ENCODE assay signal across 8 cellular contexts in the genomic region with DNA sequence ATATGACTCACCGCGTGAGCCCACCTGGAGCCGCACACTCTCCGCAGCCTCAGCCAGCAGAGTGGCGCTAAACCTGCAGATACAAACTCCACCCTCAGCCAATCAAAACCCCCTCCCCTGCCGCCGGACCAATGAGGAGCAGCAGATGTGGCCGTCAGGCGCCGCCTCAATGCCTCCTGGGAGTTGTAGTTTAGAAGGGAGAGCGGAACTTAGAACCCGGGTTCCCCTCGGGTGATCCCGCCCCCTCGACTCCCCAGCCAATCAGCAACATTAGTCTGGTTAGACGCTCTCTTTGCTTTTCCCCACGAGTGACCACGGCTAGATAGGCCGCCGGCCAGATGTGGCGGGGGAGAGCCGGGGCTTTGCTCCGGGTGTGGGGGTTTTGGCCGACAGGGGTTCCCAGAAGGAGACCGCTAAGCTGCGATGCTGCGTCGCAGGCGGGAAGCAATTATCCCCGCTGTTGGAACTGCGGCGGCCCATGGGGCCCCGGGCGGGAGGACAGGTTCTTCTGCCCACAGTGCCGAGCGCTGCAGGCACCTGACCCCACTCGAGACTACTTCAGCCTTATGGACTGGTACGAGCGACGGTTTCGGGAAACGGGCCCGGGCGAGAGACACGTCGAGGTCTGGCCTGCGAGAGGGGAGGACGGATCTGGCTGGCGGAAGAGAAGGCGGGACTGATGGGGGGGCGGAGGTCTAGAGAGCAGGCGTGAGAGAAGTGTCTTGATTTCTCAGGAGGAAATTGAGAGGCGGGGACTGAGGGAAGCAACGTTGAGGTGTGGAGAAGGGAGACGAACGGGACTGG. TPM values are rescaled to one million over a fixed set of nuclear protein-coding genes. Genes with fewer than 3 reads are reported as not detected.
DNase-seq lines count a peak whose midpoint lies in the region; TF ChIP-seq lines count a peak whose summit lies in the region.

A gene (minus strand): TSS at position 63 of the 804 bp plus-strand sequence. CDS start 7,099 bp downstream, outside the sequence.
A gene with protein sequence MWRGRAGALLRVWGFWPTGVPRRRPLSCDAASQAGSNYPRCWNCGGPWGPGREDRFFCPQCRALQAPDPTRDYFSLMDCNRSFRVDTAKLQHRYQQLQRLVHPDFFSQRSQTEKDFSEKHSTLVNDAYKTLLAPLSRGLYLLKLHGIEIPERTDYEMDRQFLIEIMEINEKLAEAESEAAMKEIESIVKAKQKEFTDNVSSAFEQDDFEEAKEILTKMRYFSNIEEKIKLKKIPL (plus strand): TSS at position 282 of the 804 bp plus-strand sequence. CDS start 57 bp downstream, at position 339.

- intact Hi-C loops in stomach (cut with DNase I; ENCODE audit: low total_unique reads): no loop called here

- H3K9me3 ChIP-seq in HAP-1 (no peaks in the 10 kb centered on the region), MM.1S (replicated peaks; ENCODE audit: insufficient read depth, low read length) (no peaks in the 10 kb centered on the region), neural cell (ENCODE audit: low read length) (no peaks in the 10 kb centered on the region), stomach (no peaks in the 10 kb centered on the region)

- TF ChIP-seq RAD21 in neural cell (conservative IDR thresholded peaks at IDR 0.05): peak; percentile 57

- H4K20me1 ChIP-seq in MM.1S (ENCODE audit: insufficient read depth, low read length) (no peaks in the 10 kb centered on the region), neural cell (ENCODE audit: insufficient read depth) (no peaks in the 10 kb centered on the region)

- DNase-seq in G401 (ENCODE audit: low spot score): peak; percentile 100
- peak; percentile 99 for DNase-seq in HAP-1 (ENCODE audit: low spot score in 2 of 2)
- DNase-seq in MM.1S: peak; percentile 99
- DNase-seq in SIG-M5 (lab: John Stamatoyannopoulos, UW): peak; percentile 97
- peak; percentile 97 for DNase-seq in activated gamma-delta T cell treated with anti-CD3 and anti-CD28 coated beads, Interleukin-2, amount 50 U/mL, for 16 hours (ENCODE audit: low read depth)
- DNase-seq in fibroblast of villous mesenchyme (ENCODE audit: low read depth): peak; percentile 99
- DNase-seq in stomach: peak; percentile 98

- H3K4me1 ChIP-seq in HAP-1 (peaks cover 9% of the 10 kb centered on the region), MM.1S (ENCODE audit: low read length) (peaks cover 10% of the 10 kb centered on the region; the same call in 1 of the 2 replicates), stomach (peaks cover 5 to 38% (median 27%) of the 10 kb centered on the region in 4 donors)

- TF ChIP-seq CTCF in MM.1S (IDR thresholded peaks at IDR 0.05; ENCODE audit: low read length): no peak
- no peak for TF ChIP-seq CTCF in fibroblast of villous mesenchyme (IDR thresholded peaks at IDR 0.05; ENCODE audit: insufficient read depth, low read depth, low read length)
- peak; percentile 41 for TF ChIP-seq CTCF in neural cell (IDR thresholded peaks at IDR 0.05; ENCODE audit: poor library complexity, severe bottlenecking)
- no peak for TF ChIP-seq CTCF in stomach (IDR thresholded peaks at IDR 0.05)

- H3K79me2 ChIP-seq in MM.1S (ENCODE audit: low read length) (peaks cover 66% of the 10 kb centered on the region), neural cell (replicated peaks; ENCODE audit: insufficient read depth, low read length) (no peaks in the 10 kb centered on the region)

- H3K9ac ChIP-seq in MM.1S (ENCODE audit: low read length): peak within 1 kb of the TSS; percentile 93
- H3K9ac ChIP-seq in neural cell (ENCODE audit: low read length): peak within 1 kb of the TSS; percentile 82

- peak; percentile 48 for TF ChIP-seq EP300 in neural cell (conservative IDR thresholded peaks at IDR 0.05; ENCODE audit: poor library complexity, severe bottlenecking)
- no peak for TF ChIP-seq EP300 in stomach (IDR thresholded peaks at IDR 0.05)

- in situ Hi-C loops in G401 (cut with HindIII; ENCODE audit: low sequenced_read_pairs): no loop called here
- in situ Hi-C loops in HAP-1 (cut with MboI; ENCODE audit: low sequenced_read_pairs): no loop called here

- peak in 2 of 4 donors; percentile 70 to 76 for TF ChIP-seq POLR2A in stomach (IDR thresholded peaks at IDR 0.05)

- H3K4me2 ChIP-seq in MM.1S (ENCODE audit: low read depth, low read length) (peak within 1 kb of the TSS; percentile 91), neural cell (ENCODE audit: low read length) (peak within 1 kb of the TSS; percentile 77)

- H3K27ac ChIP-seq in MM.1S (ENCODE audit: low read length) (peak within 1 kb of the TSS; percentile 83), neural cell (ENCODE audit: low read length) (peak within 1 kb of the TSS; percentile 81), stomach (peak within 1 kb of the TSS; percentile 95 to 100 (median 99))

- H3K27me3 ChIP-seq in HAP-1 (ENCODE audit: low read depth) (no peaks in the 10 kb centered on the region), MM.1S (replicated peaks; ENCODE audit: insufficient read depth, low read length) (no peaks in the 10 kb centered on the region), neural cell (ENCODE audit: insufficient read depth, low read depth, low read length) (no peaks in the 10 kb centered on the region), stomach (no peaks in the 10 kb centered on the region)

- H3K36me3 ChIP-seq in HAP-1 (replicated peaks) (peaks cover 14% of the 10 kb centered on the region), MM.1S (replicated peaks; ENCODE audit: insufficient read depth, low read length) (0 out of 2 replicates have a peak, but pooled peaks cover 4% of the 10 kb centered on the region), neural cell (ENCODE audit: insufficient read depth, low read length) (no peaks in the 10 kb centered on the region), stomach (peaks cover 30 to 36% (median 34%) of the 10 kb centered on the region in 4 donors)

- H3F3A ChIP-seq in MM.1S (ENCODE audit: insufficient read depth, low read length): peaks cover 4% of the 10 kb centered on the region; the same call in 1 of the 2 replicates
- H3F3A ChIP-seq in neural cell (ENCODE audit: insufficient read depth, low read length, poor library complexity, severe bottlenecking): no peaks in the 10 kb centered on the region

- H3K9me2 ChIP-seq in MM.1S (replicated peaks; ENCODE audit: insufficient read depth, low read length) (no peaks in the 10 kb centered on the region), neural cell (ENCODE audit: insufficient read depth, low read length) (no peaks in the 10 kb centered on the region)

- WGBS in stomach, 5 donors: 0 to 1% (median 0%) methylated on average over 24 to 56 of the region's 56 CpGs

- H2AFZ ChIP-seq in MM.1S (ENCODE audit: low read length) (peak within 1 kb of the TSS; percentile 99), neural cell (ENCODE audit: low read depth, low read length) (peak within 1 kb of the TSS; percentile 95)

- H3K4me3 ChIP-seq in HAP-1 (peak within 1 kb of the TSS; percentile 76), MM.1S (ENCODE audit: low read length) (peak within 1 kb of the TSS; percentile 99), fibroblast of villous mesenchyme (ENCODE audit: low read depth, low read length) (peak within 1 kb of the TSS; percentile 77), neural cell (ENCODE audit: low read length) (peak within 1 kb of the TSS; percentile 84), stomach (peak within 1 kb of the TSS; percentile 90 to 99 (median 94))

TF ChIP-seq in neural cell, 6 proteins besides CTCF, POLR2A, EP300 and RAD21:
- peak; percentile 77 for TF ChIP-seq POLR2AphosphoS5 (IDR thresholded peaks at IDR 0.05)
- TF ChIP-seq SMC3 (conservative IDR thresholded peaks at IDR 0.05; ENCODE audit: poor library complexity): peak; percentile 62
- no peak for TF ChIP-seq TAF1 (IDR thresholded peaks at IDR 0.05; ENCODE audit: low read depth)
- TF ChIP-seq, protein P1, sequence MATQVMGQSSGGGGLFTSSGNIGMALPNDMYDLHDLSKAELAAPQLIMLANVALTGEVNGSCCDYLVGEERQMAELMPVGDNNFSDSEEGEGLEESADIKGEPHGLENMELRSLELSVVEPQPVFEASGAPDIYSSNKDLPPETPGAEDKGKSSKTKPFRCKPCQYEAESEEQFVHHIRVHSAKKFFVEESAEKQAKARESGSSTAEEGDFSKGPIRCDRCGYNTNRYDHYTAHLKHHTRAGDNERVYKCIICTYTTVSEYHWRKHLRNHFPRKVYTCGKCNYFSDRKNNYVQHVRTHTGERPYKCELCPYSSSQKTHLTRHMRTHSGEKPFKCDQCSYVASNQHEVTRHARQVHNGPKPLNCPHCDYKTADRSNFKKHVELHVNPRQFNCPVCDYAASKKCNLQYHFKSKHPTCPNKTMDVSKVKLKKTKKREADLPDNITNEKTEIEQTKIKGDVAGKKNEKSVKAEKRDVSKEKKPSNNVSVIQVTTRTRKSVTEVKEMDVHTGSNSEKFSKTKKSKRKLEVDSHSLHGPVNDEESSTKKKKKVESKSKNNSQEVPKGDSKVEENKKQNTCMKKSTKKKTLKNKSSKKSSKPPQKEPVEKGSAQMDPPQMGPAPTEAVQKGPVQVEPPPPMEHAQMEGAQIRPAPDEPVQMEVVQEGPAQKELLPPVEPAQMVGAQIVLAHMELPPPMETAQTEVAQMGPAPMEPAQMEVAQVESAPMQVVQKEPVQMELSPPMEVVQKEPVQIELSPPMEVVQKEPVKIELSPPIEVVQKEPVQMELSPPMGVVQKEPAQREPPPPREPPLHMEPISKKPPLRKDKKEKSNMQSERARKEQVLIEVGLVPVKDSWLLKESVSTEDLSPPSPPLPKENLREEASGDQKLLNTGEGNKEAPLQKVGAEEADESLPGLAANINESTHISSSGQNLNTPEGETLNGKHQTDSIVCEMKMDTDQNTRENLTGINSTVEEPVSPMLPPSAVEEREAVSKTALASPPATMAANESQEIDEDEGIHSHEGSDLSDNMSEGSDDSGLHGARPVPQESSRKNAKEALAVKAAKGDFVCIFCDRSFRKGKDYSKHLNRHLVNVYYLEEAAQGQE (IDR thresholded peaks at IDR 0.05; ENCODE audit: borderline replicate concordance): peak; percentile 76
- TF ChIP-seq EZH2 (IDR thresholded peaks at IDR 0.05; ENCODE audit: borderline replicate concordance, insufficient read depth, low read length, poor library complexity, severe bottlenecking): no peak
- peak; percentile 91 for TF ChIP-seq MXI1 (conservative IDR thresholded peaks at IDR 0.05; ENCODE audit: poor library complexity, severe bottlenecking)

RNA-seq across cellular contexts. Expression of the first gene that starts in this region (rescaled TPM):
- total RNA-seq in G401 (2014; rRNA removed; shearing (Covaris generic)): 48.6 and 53.9 TPM in 2 replicates
- total RNA-seq in fibroblast of villous mesenchyme (17.4 and 22.0 TPM in 2 replicates), stomach (10 to 100 TPM in 1 of 5 donors, 1 to 10 TPM in 3, not detected in 1; 1.0 to 21.5 (median 4.9) TPM)
- polyA plus RNA-seq in neural cell (3.1 and 3.4 TPM in 2 replicates), stomach (10 to 100 TPM in 2 of 3 donors, 1 to 10 TPM in 1; 8.5 to 16.9 (median 11.3) TPM)
- polyA minus RNA-seq in neural cell: 1.9 and 5.2 TPM in 2 replicates

RNA-seq across cellular contexts. Expression of the second gene that starts in this region (rescaled TPM):
- 33.2 and 38.1 TPM in 2 replicates for total RNA-seq in G401 (2014; rRNA removed; shearing (Covaris generic))
- total RNA-seq in fibroblast of villous mesenchyme (11.2 and 13.9 TPM in 2 replicates), stomach (10 to 100 TPM in 2 of 5 donors, 1 to 10 TPM in 2, not detected in 1; 4.0 to 30.1 (median 10.2) TPM)
- polyA plus RNA-seq in neural cell (22.4 and 26.7 TPM in 2 replicates), stomach (10 to 100 TPM; 26.0 to 39.7 (median 31.4) TPM)
- 3.2 and 4.2 TPM in 2 replicates for polyA minus RNA-seq in neural cell

Comparison
In these comparisons a context has a peak if more than half of its experiments do, and no peak if none do; other contexts are left out.
1. Peak in every context shown above with its lines: DNase-seq, H3K4me3 ChIP-seq and H3K27ac ChIP-seq.